Comparison of ENCODE assay signal across 8 cellular contexts in the genomic region with DNA sequence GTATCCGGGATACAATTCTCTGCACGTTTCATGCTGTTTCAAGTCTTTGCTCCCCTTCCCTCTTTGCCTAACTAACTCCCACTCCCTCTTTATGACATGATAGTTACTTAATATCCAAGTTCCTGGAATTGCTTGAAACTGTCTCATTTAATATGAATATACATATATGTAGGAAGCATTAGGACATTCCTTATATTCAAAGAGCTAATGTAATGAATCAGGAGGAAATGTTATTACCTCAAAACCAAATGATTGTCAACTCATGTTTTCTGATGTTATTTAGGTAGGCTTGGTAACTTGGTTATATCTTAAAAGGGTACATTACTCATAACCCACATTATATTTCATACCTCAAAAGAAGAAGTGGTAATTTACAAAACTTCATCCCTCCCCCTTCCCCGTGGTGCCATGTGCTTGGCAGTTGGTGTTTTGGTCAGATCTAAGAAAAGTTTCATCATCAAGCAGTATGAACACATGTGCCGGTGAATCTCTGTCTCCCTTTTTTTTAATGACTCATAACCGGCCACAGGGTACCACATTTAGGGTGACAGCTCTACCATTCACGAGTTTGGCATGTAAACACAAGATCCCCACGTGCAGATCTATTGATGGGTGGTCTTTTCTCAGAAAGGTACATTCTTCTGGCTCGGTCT. TPM values are rescaled to one million over a fixed set of nuclear protein-coding genes. Genes with fewer than 3 reads are reported as not detected.
DNase-seq lines count a peak whose midpoint lies in the region; ATAC-seq and TF ChIP-seq lines count a peak whose summit lies in the region.

No MANE protein-coding gene starts in this region.

- peak overlapping the region; percentile 56 for H3K4me3 Mint-ChIP-seq in T-helper 17 cell

- intact Hi-C loops in dorsolateral prefrontal cortex (cut with DNase I): no loop called here

- peak; percentile 63 for DNase-seq in stimulated activated naive CD4-positive, alpha-beta T cell treated with Interleukin-2 at 50 U/mL for 16 hours (lab: John Stamatoyannopoulos, UW)
- no peak for DNase-seq in stimulated activated naive CD4-positive, alpha-beta T cell (lab: John Stamatoyannopoulos, UW)
- DNase-seq in T-helper 17 cell: no peak
- DNase-seq in choroid plexus epithelial cell (ENCODE audit: low read depth): peak; percentile 90
- peak; percentile 20 to 38 for DNase-seq in stimulated activated CD8-positive, alpha-beta memory T cell treated with anti-CD3 and anti-CD28 coated beads, Interleukin-2, amount 100 ng/mL, for 48 hours (ENCODE audit: low read depth in 2 of 2)
- no peak for DNase-seq in NCI-H1417 (lab: John Stamatoyannopoulos, UW)
- no peak for DNase-seq in dorsolateral prefrontal cortex

- ATAC-seq in HG03175 (IDR thresholded peaks at IDR 0.05; ENCODE audit: unreplicated experiment) (peak; percentile 88), T-helper 17 cell (peak; percentile 85)

- H3K27ac Mint-ChIP-seq in T-helper 17 cell: peak overlapping the region; percentile 77

- no peak overlapping the region for H3K27ac ChIP-seq in dorsolateral prefrontal cortex

- H3K4me1 Mint-ChIP-seq in T-helper 17 cell: peaks cover 10% of the 10 kb centered on the region

- H3K27me3 ChIP-seq in dorsolateral prefrontal cortex: no peaks in the 10 kb centered on the region

- peaks cover 3% of the 10 kb centered on the region for H3K36me3 Mint-ChIP-seq in T-helper 17 cell (ENCODE audit: low read depth)

- peaks cover 16% of the 10 kb centered on the region for H3K27me3 Mint-ChIP-seq in T-helper 17 cell

- no peaks in the 10 kb centered on the region for H3K9me3 ChIP-seq in T-helper 17 cell (ENCODE audit: control insufficient read depth, low read length, poor library complexity, severe bottlenecking)

- H3K4me3 ChIP-seq in choroid plexus epithelial cell (ENCODE audit: low read depth, low read length) (no peak overlapping the region), dorsolateral prefrontal cortex (no peak overlapping the region)

- TF ChIP-seq CTCF in choroid plexus epithelial cell (conservative IDR thresholded peaks at IDR 0.05; ENCODE audit: low read depth, low read length): no peak
- TF ChIP-seq CTCF in dorsolateral prefrontal cortex (IDR thresholded peaks at IDR 0.05 in 54 of 56, conservative IDR thresholded peaks at IDR 0.05 in 2 of 56; ENCODE audit: low read depth in 1 of 56, partially characterized antibody in 56 of 56): no peak

RNA-seq across cellular contexts. Expression of a gene that starts 56.5 kb away (rescaled TPM):
- under 1 TPM in 1 of 2 donors, not detected in 1; 0.99 TPM for total RNA-seq in T-helper 17 cell
- 1 to 10 TPM in 5 of 120 experiments, under 1 TPM in 29, not detected in 86; 0.22 to 2.0 (median 0.41) TPM for total RNA-seq in dorsolateral prefrontal cortex

Comparison
In these comparisons a context has a peak if more than half of its experiments do, and no peak if none do; other contexts are left out.
1. DNase-seq: peak in stimulated activated naive CD4-positive, alpha-beta T cell treated with Interleukin-2 at 50 U/mL for 16 hours (single experiment), choroid plexus epithelial cell (single experiment) and stimulated activated CD8-positive, alpha-beta memory T cell treated with anti-CD3 and anti-CD28 coated beads, Interleukin-2, amount 100 ng/mL, for 48 hours (2 of 2); none in stimulated activated naive CD4-positive, alpha-beta T cell (0 of 6), T-helper 17 cell (0 of 3), NCI-H1417 (0 of 3) and dorsolateral prefrontal cortex (0 of 10).